ENCODE assay signal across 8 cellular contexts in genomic region chr11:72613977-72614376, GRCh38.
DNase-seq lines count a peak whose midpoint lies in the region; ATAC-seq, FAIRE-seq and TF ChIP-seq lines count a peak whose summit lies in the region.

No MANE protein-coding gene starts in this region.

- DNase-seq in A549 (ENCODE audit: low read depth in 1 of 2, low spot score in 1 of 2) (no peak), KBM-7 (peak; percentile 95), germinal center (ENCODE audit: low spot score) (peak; percentile 88), activated gamma-delta T cell (lab: John Stamatoyannopoulos, UW) (no peak), NCI-H774 (lab: John Stamatoyannopoulos, UW) (no peak), esophagus muscularis mucosa (ENCODE audit: extremely low spot score) (no peak)

- no peak overlapping the region for H3K4me2 ChIP-seq in A549

- in situ Hi-C loops in KBM-7 (cut with MboI; ENCODE audit: low pct_unique_long_range_greater_than_20kb, low sequenced_read_pairs) = no loop called here

- POLR2A ChIA-PET in A549 (lab: Yijun Ruan, JAX) = no interaction called here

- CTCF ChIA-PET in A549 (lab: Yijun Ruan, JAX) = interaction anchor here (0.9 to 11.0 kb wide), 3 partner anchors 13 to 19 kb away, joined by 3 to 93 read pairs (median 4); no protein-coding TSS in a partner anchor

- TF ChIP-seq POLR2A in A549 (IDR thresholded peaks at IDR 0.05; ENCODE audit: low read length) = no peak
- TF ChIP-seq POLR2A in esophagus muscularis mucosa (IDR thresholded peaks at IDR 0.05; ENCODE audit: low read depth) = no peak

- no peaks in the 10 kb centered on the region for H3K9me3 ChIP-seq in A549
- H3K9me3 ChIP-seq in esophagus muscularis mucosa = no peaks in the 10 kb centered on the region

- no peak for ATAC-seq in A549
- peak; percentile 80 for ATAC-seq in GM19035 (IDR thresholded peaks at IDR 0.05; ENCODE audit: unreplicated experiment)
- no peak for ATAC-seq in GM21825 (IDR thresholded peaks at IDR 0.05; ENCODE audit: unreplicated experiment)

- no peak for TF ChIP-seq EP300 in A549 (IDR thresholded peaks at IDR 0.05)
- no peak for TF ChIP-seq EP300 in esophagus muscularis mucosa (IDR thresholded peaks at IDR 0.05)

- no peak for FAIRE-seq in A549 (lab: Jason Lieb, UNC)

- H3K27me3 ChIP-seq in esophagus muscularis mucosa = no peaks in the 10 kb centered on the region

- H3K4me1 ChIP-seq in A549 (0 out of 3 replicates have a peak, but pooled peaks cover 3% of the 10 kb centered on the region), esophagus muscularis mucosa (peaks cover 33 to 63% (median 57%) of the 10 kb centered on the region in 4 donors)

- H3K36me3 ChIP-seq in esophagus muscularis mucosa = no peaks in the 10 kb centered on the region

- no peak overlapping the region for H3K27ac ChIP-seq in A549
- H3K27ac ChIP-seq in esophagus muscularis mucosa (replicated peaks in 1 of 4) = no peak overlapping the region

- no peak for TF ChIP-seq CTCF in A549 (IDR thresholded peaks at IDR 0.05)
- TF ChIP-seq CTCF in esophagus muscularis mucosa (IDR thresholded peaks at IDR 0.05) = no peak

- intact Hi-C loops in esophagus muscularis mucosa (cut with DNase I) = no loop called here

- WGBS in A549 (ENCODE audit: missing lambda C conversion rate) = 20% methylated on average over 7 of the region's 7 CpGs
- 76% methylated on average over 4 of the region's 7 CpGs for WGBS in esophagus muscularis mucosa

- no peak for TF ChIP-seq RAD21 in A549 (conservative IDR thresholded peaks at IDR 0.05 in 1 of 2, IDR thresholded peaks at IDR 0.05 in 1 of 2)

- H3K4me3 ChIP-seq in A549 = no peak overlapping the region
- H3K4me3 ChIP-seq in esophagus muscularis mucosa = no peak overlapping the region

TF ChIP-seq in A549, 52 proteins besides CTCF, POLR2A, EP300 and RAD21:
- TF ChIP-seq FOXS1 (CRISPR knock-in tag; IDR thresholded peaks at IDR 0.05) = no peak
- no peak for TF ChIP-seq FOSL2 (IDR thresholded peaks at IDR 0.05)
- no peak for TF ChIP-seq FOSL2 (CRISPR knock-in tag; IDR thresholded peaks at IDR 0.05)
- TF ChIP-seq ZSCAN20 (CRISPR knock-in tag; IDR thresholded peaks at IDR 0.05) = no peak
- TF ChIP-seq, protein P1, sequence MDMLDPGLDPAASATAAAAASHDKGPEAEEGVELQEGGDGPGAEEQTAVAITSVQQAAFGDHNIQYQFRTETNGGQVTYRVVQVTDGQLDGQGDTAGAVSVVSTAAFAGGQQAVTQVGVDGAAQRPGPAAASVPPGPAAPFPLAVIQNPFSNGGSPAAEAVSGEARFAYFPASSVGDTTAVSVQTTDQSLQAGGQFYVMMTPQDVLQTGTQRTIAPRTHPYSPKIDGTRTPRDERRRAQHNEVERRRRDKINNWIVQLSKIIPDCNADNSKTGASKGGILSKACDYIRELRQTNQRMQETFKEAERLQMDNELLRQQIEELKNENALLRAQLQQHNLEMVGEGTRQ (IDR thresholded peaks at IDR 0.05) = no peak
- TF ChIP-seq NFE2L2 (conservative IDR thresholded peaks at IDR 0.05; ENCODE audit: low read length) = 0 out of 2 replicates have a peak, but pooled peaks have one; percentile 18
- no peak for TF ChIP-seq CHD4 (IDR thresholded peaks at IDR 0.05; ENCODE audit: borderline replicate concordance)
- TF ChIP-seq SREBF2 (IDR thresholded peaks at IDR 0.05) = no peak
- TF ChIP-seq GATA3 (IDR thresholded peaks at IDR 0.05; ENCODE audit: borderline replicate concordance) = no peak
- TF ChIP-seq, protein P2, sequence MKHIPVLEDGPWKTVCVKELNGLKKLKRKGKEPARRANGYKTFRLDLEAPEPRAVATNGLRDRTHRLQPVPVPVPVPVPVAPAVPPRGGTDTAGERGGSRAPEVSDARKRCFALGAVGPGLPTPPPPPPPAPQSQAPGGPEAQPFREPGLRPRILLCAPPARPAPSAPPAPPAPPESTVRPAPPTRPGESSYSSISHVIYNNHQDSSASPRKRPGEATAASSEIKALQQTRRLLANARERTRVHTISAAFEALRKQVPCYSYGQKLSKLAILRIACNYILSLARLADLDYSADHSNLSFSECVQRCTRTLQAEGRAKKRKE (CRISPR knock-in tag; IDR thresholded peaks at IDR 0.05; ENCODE audit: low read depth) = no peak

Comparison
In these comparisons a context has a peak if more than half of its experiments do, and no peak if none do; other contexts are left out.
1. DNase-seq: peak in KBM-7 (single experiment) and germinal center (single experiment); none in A549 (0 of 2), activated gamma-delta T cell (single experiment), NCI-H774 (single experiment) and esophagus muscularis mucosa (single experiment).